Comparison of ENCODE assay signal across 1 cellular context in the genomic region with DNA sequence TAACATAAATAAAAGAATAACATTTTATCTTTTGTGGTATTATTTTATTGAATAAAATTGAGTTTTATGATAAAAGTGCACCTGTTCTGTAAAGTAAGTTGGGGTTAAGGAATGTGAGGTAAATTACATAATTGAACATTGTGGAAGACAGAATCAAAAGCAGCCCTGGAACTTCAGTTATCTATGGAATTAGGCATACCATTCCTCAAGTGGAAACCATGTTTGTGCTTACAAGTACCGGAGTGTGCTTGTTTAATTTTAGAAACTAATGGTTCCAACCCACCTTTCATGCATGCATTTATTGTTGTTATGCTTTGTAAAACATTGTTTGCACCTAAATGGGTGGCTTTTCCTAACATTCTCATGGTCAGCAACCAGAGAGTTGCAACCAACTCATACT.
TF ChIP-seq lines count a peak whose summit lies in the region.

No MANE protein-coding gene starts in this region.

TF ChIP-seq in IMR-90, 13 proteins besides CTCF, POLR2A, EP300 and RAD21 (continued from another document):
- TF ChIP-seq, protein P1, sequence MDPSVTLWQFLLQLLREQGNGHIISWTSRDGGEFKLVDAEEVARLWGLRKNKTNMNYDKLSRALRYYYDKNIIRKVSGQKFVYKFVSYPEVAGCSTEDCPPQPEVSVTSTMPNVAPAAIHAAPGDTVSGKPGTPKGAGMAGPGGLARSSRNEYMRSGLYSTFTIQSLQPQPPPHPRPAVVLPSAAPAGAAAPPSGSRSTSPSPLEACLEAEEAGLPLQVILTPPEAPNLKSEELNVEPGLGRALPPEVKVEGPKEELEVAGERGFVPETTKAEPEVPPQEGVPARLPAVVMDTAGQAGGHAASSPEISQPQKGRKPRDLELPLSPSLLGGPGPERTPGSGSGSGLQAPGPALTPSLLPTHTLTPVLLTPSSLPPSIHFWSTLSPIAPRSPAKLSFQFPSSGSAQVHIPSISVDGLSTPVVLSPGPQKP (IDR thresholded peaks at IDR 0.05; ENCODE audit: borderline replicate concordance, low read depth, low read length), result no peak
- no peak for TF ChIP-seq MXI1 (IDR thresholded peaks at IDR 0.05; ENCODE audit: borderline replicate concordance, low read depth, low read length)
- TF ChIP-seq, protein P2, sequence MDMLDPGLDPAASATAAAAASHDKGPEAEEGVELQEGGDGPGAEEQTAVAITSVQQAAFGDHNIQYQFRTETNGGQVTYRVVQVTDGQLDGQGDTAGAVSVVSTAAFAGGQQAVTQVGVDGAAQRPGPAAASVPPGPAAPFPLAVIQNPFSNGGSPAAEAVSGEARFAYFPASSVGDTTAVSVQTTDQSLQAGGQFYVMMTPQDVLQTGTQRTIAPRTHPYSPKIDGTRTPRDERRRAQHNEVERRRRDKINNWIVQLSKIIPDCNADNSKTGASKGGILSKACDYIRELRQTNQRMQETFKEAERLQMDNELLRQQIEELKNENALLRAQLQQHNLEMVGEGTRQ (IDR thresholded peaks at IDR 0.05; ENCODE audit: low read depth, low read length), result no peak
- TF ChIP-seq BHLHE40 (IDR thresholded peaks at IDR 0.05; ENCODE audit: low read depth, low read length), result no peak
- TF ChIP-seq CHD1 (IDR thresholded peaks at IDR 0.05; ENCODE audit: low read depth, low read length), result no peak
- no peak for TF ChIP-seq FOS (IDR thresholded peaks at IDR 0.05; ENCODE audit: low read depth, low read length)
TF ChIP-seq in IMR-90: peak in this region for 0.
